10 cellular contexts compared by ENCODE assay signal in the genomic region with DNA sequence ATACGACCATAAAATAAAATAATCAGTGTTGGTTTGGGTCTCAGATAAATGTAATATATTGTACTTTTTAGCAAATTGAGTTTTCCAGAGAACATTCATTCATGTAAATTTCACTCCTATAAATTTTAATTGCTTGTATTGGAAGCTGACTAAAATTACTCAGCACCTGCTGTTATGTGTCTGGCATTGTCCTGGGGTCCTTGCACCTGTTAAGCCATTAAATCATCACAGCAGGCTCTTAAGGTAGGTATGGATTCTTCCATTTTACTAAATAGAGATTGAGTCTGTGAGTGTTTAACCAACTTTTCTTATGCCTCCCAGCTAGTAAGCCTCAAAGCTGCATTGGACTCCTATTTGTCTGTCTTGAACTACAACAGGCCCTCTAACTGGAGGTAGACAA.
DNase-seq lines count a peak whose midpoint lies in the region; ATAC-seq and TF ChIP-seq lines count a peak whose summit lies in the region.
"Had no signal": no experiment of that assay in that cellular context is flagged by ENCODE, and none has a peak within 500 bp of the region (broad histone marks: within the 10 kb centered on the region; RNA-seq: fewer than 3 reads in every experiment).

No MANE protein-coding gene starts in this region.

- H3K4me2 ChIP-seq in osteoblast (ENCODE audit: insufficient read depth, low read length) = peak overlapping the region; percentile 71

- H3K4me3 Mint-ChIP-seq in CD4-positive, alpha-beta memory T cell = peak overlapping the region; percentile 78 to 94 (median 89)

- peaks cover 7 to 30% of the 10 kb centered on the region in 2 donors for H3K36me3 Mint-ChIP-seq in CD4-positive, alpha-beta memory T cell

- H3K36me3 ChIP-seq in CD4-positive, alpha-beta memory T cell (ENCODE audit: insufficient read depth, low read length) = no peaks in the 10 kb centered on the region
- H3K36me3 ChIP-seq in ascending aorta (no peaks in the 10 kb centered on the region), osteoblast (ENCODE audit: insufficient read depth, low read length) (no peaks in the 10 kb centered on the region)

- peak in 1 of 5 donors; percentile 16 for DNase-seq in CD4-positive, alpha-beta memory T cell
- no peak for DNase-seq in Jurkat, Clone E6-1 (ENCODE audit: low read depth, low spot score)
- DNase-seq in ascending aorta (ENCODE audit: low spot score in 2 of 2) (no peak), osteoblast (ENCODE audit: insufficient read length, low spot score, missing footprints) (no peak), epidermal melanocyte (ENCODE audit: insufficient read length, low spot score) (no peak), nucleus accumbens (lab: John Stamatoyannopoulos, UW) (no peak)
- DNase-seq in central memory CD4-positive, alpha-beta T cell = no peak
- DNase-seq: KG1, left ventricle myocardium superior had no signal

- H3K4me1 ChIP-seq in CD4-positive, alpha-beta memory T cell (ENCODE audit: insufficient read depth, low read length) = peaks cover 87% of the 10 kb centered on the region
- H3K4me1 ChIP-seq in ascending aorta (peaks cover 0 to 6% of the 10 kb centered on the region in 2 donors), osteoblast (ENCODE audit: insufficient read depth, low read length) (no peaks in the 10 kb centered on the region)

- POLR2A ChIA-PET in CD4-positive, alpha-beta memory T cell (lab: Charles Lee; ENCODE audit: partially characterized antibody) = interaction anchor here (1.1 to 2.8 kb wide), 7 partner anchors 19 to 304 kb away, joined by 3 to 23 read pairs (median 3); a partner anchor contains a TSS

- H3K27ac Mint-ChIP-seq in CD4-positive, alpha-beta memory T cell = peak overlapping the region; percentile 80 to 97 (median 94)

- H3K4me1 Mint-ChIP-seq in CD4-positive, alpha-beta memory T cell = peaks cover 66 to 86% (median 72%) of the 10 kb centered on the region in 4 donors

- H3K9me3 Mint-ChIP-seq in CD4-positive, alpha-beta memory T cell = peaks cover 0 to 8% (median under 1%) of the 10 kb centered on the region in 8 donors

- no peak for ATAC-seq in GM18870 (IDR thresholded peaks at IDR 0.05; ENCODE audit: unreplicated experiment)

- no peaks in the 10 kb centered on the region for H3K27me3 Mint-ChIP-seq in CD4-positive, alpha-beta memory T cell

- no peak for TF ChIP-seq CTCF in ascending aorta (IDR thresholded peaks at IDR 0.05)
- no peak for TF ChIP-seq CTCF in osteoblast (IDR thresholded peaks at IDR 0.05; ENCODE audit: extremely low read depth, low read depth, low read length)

- H3K9me3 ChIP-seq in CD4-positive, alpha-beta memory T cell (ENCODE audit: control insufficient read depth in 1 of 2, low read length in 2 of 2) = no peaks in the 10 kb centered on the region
- H3K9me3 ChIP-seq in ascending aorta (no peaks in the 10 kb centered on the region), osteoblast (ENCODE audit: low read depth, low read length) (no peaks in the 10 kb centered on the region)

- H3K27ac ChIP-seq in CD4-positive, alpha-beta memory T cell (ENCODE audit: low read depth, low read length) = peak overlapping the region; percentile 56
- peak overlapping the region; percentile 56 for H3K27ac ChIP-seq in ascending aorta
- H3K27ac ChIP-seq in osteoblast (ENCODE audit: low read depth, low read length) = no peak overlapping the region

- no peak overlapping the region for H2AFZ ChIP-seq in osteoblast (ENCODE audit: low read length)

- no peaks in the 10 kb centered on the region for H4K20me1 ChIP-seq in osteoblast (ENCODE audit: insufficient read depth, low read length)

- H3K4me3 ChIP-seq in CD4-positive, alpha-beta memory T cell (ENCODE audit: low read length in 2 of 2) = peak overlapping the region in 1 of 2 donors; percentile 32
- H3K4me3 ChIP-seq in Jurkat, Clone E6-1 (ENCODE audit: low read length) = peak overlapping the region; percentile 38
- H3K4me3 ChIP-seq in ascending aorta = peak overlapping the region; percentile 36 to 56
- peak overlapping the region; percentile 63 for H3K4me3 ChIP-seq in osteoblast (ENCODE audit: insufficient read depth, low read length)

- H3K27me3 ChIP-seq in CD4-positive, alpha-beta memory T cell (ENCODE audit: insufficient read depth, low read length) = no peaks in the 10 kb centered on the region
- H3K27me3 ChIP-seq in ascending aorta (no peaks in the 10 kb centered on the region), osteoblast (ENCODE audit: insufficient read depth, low read length) (no peaks in the 10 kb centered on the region)

- intact Hi-C loops in CD4-positive, alpha-beta memory T cell (cut with micrococcal nuclease) = loop anchor here (10.0 kb wide), 1 partner anchor 50 kb away; no protein-coding TSS in a partner anchor
- intact Hi-C loops in ascending aorta (cut with DNase I) = loop anchor here (5.0 kb wide), 1 partner anchor 78 kb away; a partner anchor contains a TSS

- peaks cover 6% of the 10 kb centered on the region for H3K79me2 ChIP-seq in osteoblast (ENCODE audit: insufficient read depth, low read length)

- CTCF ChIA-PET in CD4-positive, alpha-beta memory T cell (lab: Charles Lee; ENCODE audit: partially characterized antibody) = interaction anchor here (1.1 to 1.5 kb wide), 2 partner anchors 84 to 305 kb away, joined by 4 to 8 read pairs; a partner anchor contains a TSS
